ENCODE assay signal across 8 cellular contexts in genomic region chr17:44758414-44759095, GRCh38. TPM values are rescaled to one million over a fixed set of nuclear protein-coding genes. Genes with fewer than 3 reads are reported as not detected.
A peak's percentile ranks its signal among the peaks of the same experiment; 100 is the strongest.
DNase-seq lines count a peak whose midpoint lies in the region; ATAC-seq, FAIRE-seq and TF ChIP-seq lines count a peak whose summit lies in the region.

A gene with protein sequence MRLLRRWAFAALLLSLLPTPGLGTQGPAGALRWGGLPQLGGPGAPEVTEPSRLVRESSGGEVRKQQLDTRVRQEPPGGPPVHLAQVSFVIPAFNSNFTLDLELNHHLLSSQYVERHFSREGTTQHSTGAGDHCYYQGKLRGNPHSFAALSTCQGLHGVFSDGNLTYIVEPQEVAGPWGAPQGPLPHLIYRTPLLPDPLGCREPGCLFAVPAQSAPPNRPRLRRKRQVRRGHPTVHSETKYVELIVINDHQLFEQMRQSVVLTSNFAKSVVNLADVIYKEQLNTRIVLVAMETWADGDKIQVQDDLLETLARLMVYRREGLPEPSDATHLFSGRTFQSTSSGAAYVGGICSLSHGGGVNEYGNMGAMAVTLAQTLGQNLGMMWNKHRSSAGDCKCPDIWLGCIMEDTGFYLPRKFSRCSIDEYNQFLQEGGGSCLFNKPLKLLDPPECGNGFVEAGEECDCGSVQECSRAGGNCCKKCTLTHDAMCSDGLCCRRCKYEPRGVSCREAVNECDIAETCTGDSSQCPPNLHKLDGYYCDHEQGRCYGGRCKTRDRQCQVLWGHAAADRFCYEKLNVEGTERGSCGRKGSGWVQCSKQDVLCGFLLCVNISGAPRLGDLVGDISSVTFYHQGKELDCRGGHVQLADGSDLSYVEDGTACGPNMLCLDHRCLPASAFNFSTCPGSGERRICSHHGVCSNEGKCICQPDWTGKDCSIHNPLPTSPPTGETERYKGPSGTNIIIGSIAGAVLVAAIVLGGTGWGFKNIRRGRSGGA (plus strand): TSS chr17:44758988. CDS start chr17:44759200, 212 bp downstream.

- no peaks in the 10 kb centered on the region for H3K4me1 Mint-ChIP-seq in HFFc6 (ENCODE audit: low read depth)

- peak within 1 kb of the TSS; percentile 25 for H3K4me2 ChIP-seq in mesendoderm (ENCODE audit: low read length)

- H3K27ac ChIP-seq in mesendoderm (ENCODE audit: low read depth, low read length), result no peak within 1 kb of the TSS

- no peaks in the 10 kb centered on the region for H3K79me1 ChIP-seq in mesendoderm (ENCODE audit: low read length)

- no peaks in the 10 kb centered on the region for H3K9me3 Mint-ChIP-seq in HFFc6

- no peak within 1 kb of the TSS for H2BK120ac ChIP-seq in mesendoderm (ENCODE audit: low read depth, low read length)

- H2AK5ac ChIP-seq in mesendoderm (ENCODE audit: low read length), result no peak within 1 kb of the TSS

- H2BK5ac ChIP-seq in mesendoderm (ENCODE audit: low read length), result no peak within 1 kb of the TSS

- ATAC-seq in GM18511 (IDR thresholded peaks at IDR 0.05; ENCODE audit: unreplicated experiment) (no peak), HG02571 (IDR thresholded peaks at IDR 0.05; ENCODE audit: unreplicated experiment) (no peak)

- peak within 1 kb of the TSS; percentile 56 for H3K4me3 Mint-ChIP-seq in HFFc6

- peak within 1 kb of the TSS; percentile 4 for H3K4me3 ChIP-seq in bronchial epithelial cell (ENCODE audit: low read depth, low read length)
- H3K4me3 ChIP-seq in mesendoderm (ENCODE audit: low read length), result no peak within 1 kb of the TSS

- no peak within 1 kb of the TSS for H3K4ac ChIP-seq in mesendoderm (ENCODE audit: low read depth, low read length)

- peak within 1 kb of the TSS; percentile 63 for H3K18ac ChIP-seq in mesendoderm (ENCODE audit: low read length)

- no peak within 1 kb of the TSS for H4K8ac ChIP-seq in mesendoderm (ENCODE audit: low read depth, low read length)

- peaks cover 28% of the 10 kb centered on the region for H3K27me3 ChIP-seq in bronchial epithelial cell (ENCODE audit: control insufficient read depth, insufficient read depth, low read length)
- H3K27me3 ChIP-seq in mesendoderm (ENCODE audit: insufficient read depth, low read length, poor library complexity), result peaks cover 14% of the 10 kb centered on the region

- peak within 1 kb of the TSS; percentile 66 for H3K23ac ChIP-seq in mesendoderm (ENCODE audit: low read length)

- no peak for FAIRE-seq in bronchial epithelial cell (lab: Jason Lieb, UNC)

- peak; percentile 81 for DNase-seq in AG08396 (ENCODE audit: low spot score)
- no peak for DNase-seq in HFFc6
- no peak for DNase-seq in bronchial epithelial cell (ENCODE audit: low read depth)
- DNase-seq in mesendoderm, result no peak
- DNase-seq in HK-2 (ENCODE audit: unreplicated experiment), result no peak
- no peak for DNase-seq in NCI-H187 treated with DMSO at 0.1 percent for 48 hours (lab: John Stamatoyannopoulos, UW)

- peak within 1 kb of the TSS; percentile 60 for H3K56ac ChIP-seq in mesendoderm (ENCODE audit: low read length)

- no peaks in the 10 kb centered on the region for H3K4me1 ChIP-seq in mesendoderm (ENCODE audit: control insufficient read depth, low read depth, low read length)

- no peaks in the 10 kb centered on the region for H3K36me3 ChIP-seq in bronchial epithelial cell (ENCODE audit: control insufficient read depth, insufficient read depth, low read length)
- no peaks in the 10 kb centered on the region for H3K36me3 ChIP-seq in mesendoderm (ENCODE audit: control insufficient read depth, insufficient read depth, low read length)

- H3K27me3 Mint-ChIP-seq in HFFc6 (ENCODE audit: insufficient read depth), result peaks cover 15% of the 10 kb centered on the region

- H4K5ac ChIP-seq in mesendoderm (ENCODE audit: low read length), result no peak within 1 kb of the TSS

- no peaks in the 10 kb centered on the region for H3K79me2 ChIP-seq in mesendoderm (ENCODE audit: control insufficient read depth, insufficient read depth, low read length)

- TF ChIP-seq CTCF in HFFc6 (IDR thresholded peaks at IDR 0.05), result no peak
- TF ChIP-seq CTCF in bronchial epithelial cell (IDR thresholded peaks at IDR 0.05; ENCODE audit: insufficient read depth, low read length, severe bottlenecking), result no peak

- H3K27ac Mint-ChIP-seq in HFFc6, result no peak within 1 kb of the TSS

- no CpG with 5 or more reads among the region's 76 CpGs for WGBS in mesendoderm (ENCODE audit: extremely low coverage, insufficient coverage, low lambda C conversion rate)

- no peaks in the 10 kb centered on the region for H3K36me3 Mint-ChIP-seq in HFFc6 (ENCODE audit: low read depth)

- H3K9ac ChIP-seq in mesendoderm (ENCODE audit: low read length), result peak within 1 kb of the TSS; percentile 19

- H2BK15ac ChIP-seq in mesendoderm (replicated peaks; ENCODE audit: low read depth), result no peak within 1 kb of the TSS

RNA-seq across cellular contexts. Expression of the gene that starts here (rescaled TPM):
- under 1 TPM; 0.14 to 0.27 (median 0.16) TPM for total RNA-seq in HFFc6 (2021; fragmentation: NEBNext Ultra II Directional; extraction: Animal tissue kit (Norgen Biotek cat#: 25700))
- total RNA-seq in bronchial epithelial cell, result 0.13 and 0.53 TPM in 2 replicates
- polyA plus RNA-seq in mesendoderm (2013, experiment 1 of 2), result 0.46 TPM
- polyA plus RNA-seq in mesendoderm (2013, experiment 2 of 2), result 0.43 TPM
